Comparison of ENCODE assay signal across 1 cellular context in genomic region chr4:23305026-23305425, GRCh38.
TF ChIP-seq lines count a peak whose summit lies in the region.

No MANE protein-coding gene starts in this region.

TF ChIP-seq in WTC11, 78 proteins besides CTCF, POLR2A, EP300 and RAD21 (continued from another document):
- TF ChIP-seq AR (CRISPR knock-in tag; IDR thresholded peaks at IDR 0.05) (no peak), ATF2 (CRISPR knock-in tag; IDR thresholded peaks at IDR 0.05; ENCODE audit: borderline replicate concordance, low read depth) (no peak), HMGA2 (CRISPR knock-in tag; IDR thresholded peaks at IDR 0.05) (no peak), TCF7 (CRISPR knock-in tag; IDR thresholded peaks at IDR 0.05; ENCODE audit: low read depth) (no peak), JAZF1 (CRISPR knock-in tag; IDR thresholded peaks at IDR 0.05) (no peak), SP1 (CRISPR knock-in tag; conservative IDR thresholded peaks at IDR 0.05) (no peak), CREB1 (CRISPR knock-in tag; IDR thresholded peaks at IDR 0.05) (no peak), E2F1 (CRISPR knock-in tag; IDR thresholded peaks at IDR 0.05) (no peak)
